Comparison of ENCODE assay signal across 22 cellular contexts in genomic region chr13:46097015-46097414, GRCh38. TPM values are rescaled to one million over a fixed set of nuclear protein-coding genes. Genes with fewer than 3 reads are reported as not detected.
DNase-seq lines count a peak whose midpoint lies in the region; ATAC-seq, FAIRE-seq and TF ChIP-seq lines count a peak whose summit lies in the region.
"Had no signal": no experiment of that assay in that cellular context is flagged by ENCODE, and none has a peak within 500 bp of the region (broad histone marks: within the 10 kb centered on the region; RNA-seq: fewer than 3 reads in every experiment).

No MANE protein-coding gene starts in this region.

- FAIRE-seq in K562 (lab: Jason Lieb, UNC) = no peak
- FAIRE-seq: GM12878 had no signal

- no peaks in the 10 kb centered on the region for H3K36me3 ChIP-seq in K562 (ENCODE audit: control insufficient read depth, insufficient read depth, low read length)
- H3K36me3 ChIP-seq: left ventricle myocardium inferior, uterus had no signal

- no peaks in the 10 kb centered on the region for H3K79me2 ChIP-seq in K562 (ENCODE audit: control insufficient read depth, insufficient read depth, low read length)

- TF ChIP-seq CTCF in K562 (IDR thresholded peaks at IDR 0.05 in 2 of 3, conservative IDR thresholded peaks at IDR 0.05 in 1 of 3; ENCODE audit: insufficient read depth in 2 of 3, low read depth in 1 of 3, low read length in 3 of 3) = no peak

- no peaks in the 10 kb centered on the region for H3K9me1 ChIP-seq in K562 (ENCODE audit: control insufficient read depth, insufficient read depth, low read length)

- ATAC-seq in K562 (no peak), T-cell (replicated peaks in 1 of 4) (no peak)
- ATAC-seq: activated T-helper 17 cell treated with anti-CD3 and anti-CD28 coated beads, Interleukin-2, amount 50 U/mL, for 72 hours; GM12878; WTC11 had no signal

- POLR2A ChIA-PET in K562 (lab: Yijun Ruan, JAX) = interaction anchor here (1.1 to 1.6 kb wide), 2 partner anchors 9 to 12 kb away, joined by 3 to 4 read pairs; no protein-coding TSS in a partner anchor
- POLR2A ChIA-PET in T-cell (lab: Charles Lee) = no interaction called here

- in situ Hi-C loops in K562 (cut with MboI) (no loop called here), KBM-7 (cut with MboI; ENCODE audit: low pct_unique_long_range_greater_than_20kb, low sequenced_read_pairs) (no loop called here)

- H3K9me3 Mint-ChIP-seq in T-cell = no peaks in the 10 kb centered on the region
- H3K9me3 Mint-ChIP-seq in activated naive CD4-positive, alpha-beta T cell treated with anti-CD3 and anti-CD28 coated beads, Interleukin-2, amount 10 ng/mL, durations not matched to agents 7 days and 5 days = no peaks in the 10 kb centered on the region
- H3K9me3 Mint-ChIP-seq: activated T-helper 17 cell treated with anti-CD3 and anti-CD28 coated beads, Interleukin-2, amount 50 U/mL, for 72 hours; stimulated activated naive CD8-positive, alpha-beta T cell treated with anti-CD3 and anti-CD28 coated beads, Interleukin-15, Interleukin-2, amounts not matched to agents 100 ng/mL and 50 ng/mL, for 24 hours; WTC11 had no signal

- no TSS peak for BruUV-seq in K562 (replicated peaks; lab: Mats Ljungman, UMichigan)

- no peak overlapping the region for H3K27ac ChIP-seq in K562 (ENCODE audit: extremely low read depth, low read depth, low read length)
- H3K27ac ChIP-seq: left ventricle myocardium inferior, uterus had no signal

- 0 out of 2 replicates have a peak overlapping the region, but pooled peaks have one; percentile 25 for H3K4me2 ChIP-seq in K562 (ENCODE audit: insufficient read depth, low read length)

- 34% methylated on average over 3 of the region's 3 CpGs for WGBS in K562 (ENCODE audit: insufficient coverage, low coverage, missing lambda C conversion rate)

- no peaks in the 10 kb centered on the region for H3K36me3 Mint-ChIP-seq in T-cell
- no peaks in the 10 kb centered on the region for H3K36me3 Mint-ChIP-seq in activated naive CD4-positive, alpha-beta T cell treated with anti-CD3 and anti-CD28 coated beads, Interleukin-2, amount 10 ng/mL, durations not matched to agents 7 days and 5 days
- H3K36me3 Mint-ChIP-seq: WTC11 had no signal

- CTCF ChIA-PET in K562 (lab: Yijun Ruan, JAX; ENCODE audit: low intra/inter-chr PET ratio) (no interaction called here), T-cell (lab: Charles Lee) (no interaction called here)
- CTCF ChIA-PET in activated naive CD4-positive, alpha-beta T cell treated with anti-CD3 and anti-CD28 coated beads, Interleukin-2, amount 10 ng/mL, durations not matched to agents 7 days and 5 days (lab: Charles Lee) = no interaction called here

- 0 out of 2 replicates have a peak overlapping the region, but pooled peaks have one; percentile 32 for H2AFZ ChIP-seq in K562 (ENCODE audit: low read depth, low read length)

- H3K27me3 ChIP-seq in K562 (ENCODE audit: control insufficient read depth in 2 of 2, insufficient read depth in 2 of 2, low read length in 2 of 2) = no peaks in the 10 kb centered on the region
- H3K27me3 ChIP-seq: uterus had no signal

- peaks cover 0 to 12% of the 10 kb centered on the region in 2 experiments; a peak in 2 of 5 replicates for H3K4me1 ChIP-seq in K562 (replicated peaks in 1 of 2; ENCODE audit: control insufficient read depth in 2 of 2, insufficient read depth in 2 of 2, low read length in 2 of 2)
- H3K4me1 ChIP-seq: uterus had no signal

- H3K9ac ChIP-seq in K562 (ENCODE audit: insufficient read depth in 1 of 2, low read depth in 2 of 2, low read length in 2 of 2) = no peak overlapping the region

- no peak for TF ChIP-seq RAD21 in K562 (CRISPR knock-in tag; conservative IDR thresholded peaks at IDR 0.05 in 1 of 2, IDR thresholded peaks at IDR 0.05 in 1 of 2)

- DNase-seq in COLO668 (lab: John Stamatoyannopoulos, UW; ENCODE audit: unreplicated experiment) (peak; percentile 94), NCI-H2029 (lab: John Stamatoyannopoulos, UW) (peak; percentile 48), K562 (ENCODE audit: extremely low read depth in 1 of 4, low spot score in 3 of 4) (no peak), middle frontal gyrus (ENCODE audit: extremely low spot score, low spot score) (peak; percentile 20), T-cell (no peak), KBM-7 (no peak), ureter (ENCODE audit: low spot score) (no peak)
- DNase-seq in activated naive CD4-positive, alpha-beta T cell treated with anti-CD3 and anti-CD28 coated beads, Interleukin-2, amount 10 ng/mL, durations not matched to agents 7 days and 5 days = no peak
- DNase-seq: IMR-90, left ventricle myocardium inferior, NCI-H1105, NCI-H526, retina, uterus had no signal

- no peaks in the 10 kb centered on the region for H4K20me1 ChIP-seq in K562 (replicated peaks; ENCODE audit: control insufficient read depth, insufficient read depth, low read length)

- TF ChIP-seq POLR2A in K562 (conservative IDR thresholded peaks at IDR 0.05) = no peak

- TF ChIP-seq EP300 in K562 (IDR thresholded peaks at IDR 0.05; ENCODE audit: low read length) = no peak

- H3K9me3 ChIP-seq in K562 (replicated peaks; ENCODE audit: control insufficient read depth, insufficient read depth, low read depth, low read length) = no peaks in the 10 kb centered on the region
- H3K9me3 ChIP-seq: left ventricle myocardium inferior, uterus had no signal

- H3K4me1 Mint-ChIP-seq in T-cell = no peaks in the 10 kb centered on the region
- H3K4me1 Mint-ChIP-seq in activated naive CD4-positive, alpha-beta T cell treated with anti-CD3 and anti-CD28 coated beads, Interleukin-2, amount 10 ng/mL, durations not matched to agents 7 days and 5 days = no peaks in the 10 kb centered on the region
- H3K4me1 Mint-ChIP-seq: activated T-helper 17 cell treated with anti-CD3 and anti-CD28 coated beads, Interleukin-2, amount 50 U/mL, for 72 hours had no signal

- no peak overlapping the region for H3K4me3 Mint-ChIP-seq in T-cell
- no peak overlapping the region for H3K4me3 Mint-ChIP-seq in activated naive CD4-positive, alpha-beta T cell treated with anti-CD3 and anti-CD28 coated beads, Interleukin-2, amount 10 ng/mL, durations not matched to agents 7 days and 5 days
- H3K4me3 Mint-ChIP-seq: activated T-helper 17 cell treated with anti-CD3 and anti-CD28 coated beads, Interleukin-2, amount 50 U/mL, for 72 hours; stimulated activated naive CD8-positive, alpha-beta T cell treated with anti-CD3 and anti-CD28 coated beads, Interleukin-15, Interleukin-2, amounts not matched to agents 100 ng/mL and 50 ng/mL, for 24 hours; WTC11 had no signal

- intact Hi-C loops in K562 (cut with micrococcal nuclease) = no loop called here

- H3K4me3 ChIP-seq in K562 = no peak overlapping the region
- H3K4me3 ChIP-seq: GM12878, left ventricle myocardium inferior, uterus had no signal

- H3K27me3 Mint-ChIP-seq in T-cell = peaks cover 9 to 31% of the 10 kb centered on the region in 2 donors
- H3K27me3 Mint-ChIP-seq in activated naive CD4-positive, alpha-beta T cell treated with anti-CD3 and anti-CD28 coated beads, Interleukin-2, amount 10 ng/mL, durations not matched to agents 7 days and 5 days = peaks cover 20% of the 10 kb centered on the region

- no peak overlapping the region for H3K27ac Mint-ChIP-seq in T-cell
- H3K27ac Mint-ChIP-seq in activated naive CD4-positive, alpha-beta T cell treated with anti-CD3 and anti-CD28 coated beads, Interleukin-2, amount 10 ng/mL, durations not matched to agents 7 days and 5 days = no peak overlapping the region
- H3K27ac Mint-ChIP-seq: activated T-helper 17 cell treated with anti-CD3 and anti-CD28 coated beads, Interleukin-2, amount 50 U/mL, for 72 hours; stimulated activated naive CD8-positive, alpha-beta T cell treated with anti-CD3 and anti-CD28 coated beads, Interleukin-15, Interleukin-2, amounts not matched to agents 100 ng/mL and 50 ng/mL, for 24 hours; WTC11 had no signal

TF ChIP-seq in K562, 482 proteins besides CTCF, POLR2A, EP300 and RAD21 (continues in another document):
- TF ChIP-seq IFI16 (CRISPR knock-in tag; IDR thresholded peaks at IDR 0.05) = no peak

RNA-seq across cellular contexts. Expression of gene CPB2, which starts 7.8 kb away (rescaled TPM):
- total RNA-seq in K562 (2011; cell fraction: chromatin; rRNA removed; ENCODE audit: low replicate concordance) = not detected in 2 replicates
- total RNA-seq in K562 (2011; cell fraction: nucleolus; rRNA removed) = not detected in 2 replicates
- not detected in 2 replicates for total RNA-seq in K562 (2011; cell fraction: nucleoplasm; rRNA removed)
- not detected in 2 replicates for total RNA-seq in K562 (2014; rRNA removed)
- not detected in 2 replicates for total RNA-seq in K562 (2014; rRNA removed; fragmentation: Illumina TruSeq; extraction: Trizol)
- total RNA-seq in K562 (2015; rRNA removed; fragmentation: Illumina TruSeq; extraction: Trizol) = not detected in 2 replicates
- total RNA-seq in K562 (2021) = 0.13 and 0.16 TPM in 2 replicates
- polyA plus RNA-seq in K562 (2011; rRNA removed) = not detected in 2 replicates
- polyA plus RNA-seq in K562 (2011; cell fraction: cytosol; rRNA removed) = not detected in 2 replicates
- polyA plus RNA-seq in K562 (2011; cell fraction: nucleus; rRNA removed) = not detected in 2 replicates
- polyA plus RNA-seq in K562 (2012) = 0.04 and 0.10 TPM in 2 replicates
- not detected in 2 replicates for polyA plus RNA-seq in K562 (2014; fragmentation: Illumina TruSeq; extraction: Trizol)
- under 1 TPM; 0.03 to 0.07 TPM for polyA plus RNA-seq in K562 (2014; fragmentation: Nextera tagmentation; extraction: Ambion mirVana)
- polyA plus RNA-seq in K562 (2014; rRNA removed) = not detected in 2 replicates
- not detected in 2 replicates for polyA minus RNA-seq in K562 (2011; rRNA and poly(A)+ RNA removed)
- not detected in 2 replicates for polyA minus RNA-seq in K562 (2011; cell fraction: cytosol; rRNA and poly(A)+ RNA removed)
- not detected in 2 replicates for polyA minus RNA-seq in K562 (2011; cell fraction: nucleus; rRNA and poly(A)+ RNA removed)
- under 1 TPM in 3 of 5 donors, not detected in 2; 0.13 to 0.29 (median 0.28) TPM for total RNA-seq in T-cell
- total RNA-seq in ureter = not detected
- total RNA-seq: activated CD8-positive, alpha-beta memory T cell treated with anti-CD3 and anti-CD28 coated beads for 36 hours; activated T-helper 17 cell treated with anti-CD3 and anti-CD28 coated beads, Interleukin-2, amount 50 U/mL, for 72 hours; G401; IMR-90; left ventricle myocardium inferior; T-helper 1 cell treated with Interleukin-12 subunit alpha and Interleukin-12 subunit beta and Interleukin-4 antibody, amounts not matched to agents 30 ng/mL and 1 ng/mL, for 36 hours had no signal
- polyA plus RNA-seq: AG04450, IMR-90 had no signal

RNA-seq across cellular contexts. Expression of gene ZC3H13, which starts 44.5 kb away (rescaled TPM):
- total RNA-seq in K562 (2011; cell fraction: chromatin; rRNA removed; ENCODE audit: low replicate concordance) = 6.8 and 24.7 TPM in 2 replicates
- total RNA-seq in K562 (2011; cell fraction: nucleolus; rRNA removed) = 4.3 and 5.1 TPM in 2 replicates
- 7.4 and 15.3 TPM in 2 replicates for total RNA-seq in K562 (2011; cell fraction: nucleoplasm; rRNA removed)
- total RNA-seq in K562 (2014; rRNA removed) = 10.4 and 12.3 TPM in 2 replicates
- 12.1 and 16.4 TPM in 2 replicates for total RNA-seq in K562 (2014; rRNA removed; fragmentation: Illumina TruSeq; extraction: Trizol)
- total RNA-seq in K562 (2015; rRNA removed; fragmentation: Illumina TruSeq; extraction: Trizol) = 14.6 and 16.2 TPM in 2 replicates
- 19.0 and 25.1 TPM in 2 replicates for total RNA-seq in K562 (2021)
- polyA plus RNA-seq in K562 (2011; rRNA removed) = 3.4 and 4.9 TPM in 2 replicates
- 1.9 and 2.6 TPM in 2 replicates for polyA plus RNA-seq in K562 (2011; cell fraction: cytosol; rRNA removed)
- 10.3 and 18.4 TPM in 2 replicates for polyA plus RNA-seq in K562 (2011; cell fraction: nucleus; rRNA removed)
- polyA plus RNA-seq in K562 (2012) = 12.7 and 18.4 TPM in 2 replicates
- polyA plus RNA-seq in K562 (2014; fragmentation: Illumina TruSeq; extraction: Trizol) = 22.8 and 27.6 TPM in 2 replicates
- polyA plus RNA-seq in K562 (2014; fragmentation: Nextera tagmentation; extraction: Ambion mirVana) = 1 to 10 TPM; 8.3 to 9.1 TPM
- 9.2 and 16.2 TPM in 2 replicates for polyA plus RNA-seq in K562 (2014; rRNA removed)
- 15.4 TPM in 2 replicates for polyA minus RNA-seq in K562 (2011; rRNA and poly(A)+ RNA removed)
- 4.5 and 4.8 TPM in 2 replicates for polyA minus RNA-seq in K562 (2011; cell fraction: cytosol; rRNA and poly(A)+ RNA removed)
- 9.7 and 18.9 TPM in 2 replicates for polyA minus RNA-seq in K562 (2011; cell fraction: nucleus; rRNA and poly(A)+ RNA removed)
- total RNA-seq in T-cell = 10 to 100 TPM; 41.9 to 61.5 (median 58.4) TPM
- total RNA-seq in ureter = 53.4 TPM

Comparison
In these comparisons a context has a peak if more than half of its experiments do, and no peak if none do; other contexts are left out.
1. DNase-seq: peak in COLO668 (single experiment), NCI-H2029 (single experiment) and middle frontal gyrus (single experiment); none in K562 (0 of 4), T-cell (0 of 34), KBM-7 (single experiment), activated naive CD4-positive, alpha-beta T cell treated with anti-CD3 and anti-CD28 coated beads, Interleukin-2, amount 10 ng/mL, durations not matched to agents 7 days and 5 days (single experiment) and ureter (single experiment).